Comparison of ENCODE assay signal across 24 cellular contexts in the genomic region with DNA sequence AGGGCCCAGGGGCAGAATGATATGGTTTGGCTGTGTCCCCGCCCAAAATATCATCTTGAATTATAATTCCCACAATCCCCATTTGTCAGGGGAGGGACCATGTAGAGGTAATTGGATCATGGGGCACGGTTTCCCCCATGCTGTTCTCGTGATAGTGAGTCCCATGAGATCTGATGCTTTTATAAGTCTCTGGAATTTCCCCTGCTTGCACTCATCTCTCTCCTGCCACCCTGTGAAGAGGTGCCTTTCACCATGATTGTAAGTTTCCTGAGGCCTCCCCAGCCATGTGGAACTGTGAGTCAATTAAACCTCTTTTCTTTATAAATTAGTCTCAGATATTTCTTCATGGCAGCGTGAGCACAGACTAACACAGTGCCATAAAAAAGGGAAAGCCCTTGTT. TPM values are rescaled to one million over a fixed set of nuclear protein-coding genes. Genes with fewer than 3 reads are reported as not detected.
A peak's percentile ranks its signal among the peaks of the same experiment; 100 is the strongest.
DNase-seq lines count a peak whose midpoint lies in the region; ATAC-seq, FAIRE-seq and TF ChIP-seq lines count a peak whose summit lies in the region.
"Had no signal": no experiment of that assay in that cellular context is flagged by ENCODE, and none has a peak within 500 bp of the region (broad histone marks: within the 10 kb centered on the region; RNA-seq: fewer than 3 reads in every experiment).

No MANE protein-coding gene starts in this region.

- no peak for DNase-seq in GM12891 (ENCODE audit: insufficient read length, low spot score)
- no peak for DNase-seq in endodermal cell
- no peak for DNase-seq in NCI-H1694 treated with DMSO at 0.1 percent for 48 hours (lab: John Stamatoyannopoulos, UW)
- DNase-seq in mammary epithelial cell, result no peak
- no peak for DNase-seq in AG20443 (ENCODE audit: low spot score)
- DNase-seq: BE2C, Calu3, DND-41, GM23248, H9, Kasumi-1, NCI-H1092 treated with DMSO at 0.1 percent for 48 hours, NCI-H1436, NCI-H187 treated with DMSO at 0.1 percent for 48 hours, NCI-H2171 treated with DMSO at 0.1 percent for 48 hours, NCI-H345, NCI-H524, NCI-H774, PC-9, SJCRH30, T-cell had no signal

- peaks cover 7% of the 10 kb centered on the region; the same call in 1 of the 2 replicates for H3F3A ChIP-seq in OCI-LY1 (ENCODE audit: insufficient read depth, low read length)

- H3K9me2 ChIP-seq in OCI-LY1 (ENCODE audit: low read depth, low read length), result no peaks in the 10 kb centered on the region

- peak overlapping the region; percentile 74; the same call in 1 of the 2 replicates for H3K4me2 ChIP-seq in OCI-LY1 (ENCODE audit: low read length)
- no peak overlapping the region for H3K4me2 ChIP-seq in mammary epithelial cell (ENCODE audit: insufficient read depth, low read depth, low read length)
- H3K4me2 ChIP-seq: PC-9 had no signal

- TF ChIP-seq CTCF in OCI-LY1 (IDR thresholded peaks at IDR 0.05; ENCODE audit: low read length) (no peak), endodermal cell (conservative IDR thresholded peaks at IDR 0.05) (no peak), mammary epithelial cell (conservative IDR thresholded peaks at IDR 0.05 in 1 of 2, IDR thresholded peaks at IDR 0.05 in 1 of 2; ENCODE audit: extremely low read depth in 1 of 2, insufficient read depth in 1 of 2, low read depth in 1 of 2, low read length in 2 of 2) (no peak)

- H3K27me3 ChIP-seq in OCI-LY1 (ENCODE audit: insufficient read depth, low read length) (no peaks in the 10 kb centered on the region), endodermal cell (ENCODE audit: control insufficient read depth, insufficient read depth, low read length, poor library complexity, severe bottlenecking) (no peaks in the 10 kb centered on the region), mammary epithelial cell (ENCODE audit: insufficient read depth, low read length) (no peaks in the 10 kb centered on the region)
- H3K27me3 ChIP-seq: BE2C, SJCRH30 had no signal

- H3K4me1 ChIP-seq in OCI-LY1 (ENCODE audit: insufficient read depth, low read length, severe bottlenecking) (peaks cover 77% of the 10 kb centered on the region), endodermal cell (ENCODE audit: control insufficient read depth, insufficient read depth, low read length) (no peaks in the 10 kb centered on the region), mammary epithelial cell (ENCODE audit: insufficient read depth, low read length) (no peaks in the 10 kb centered on the region)
- H3K4me1 ChIP-seq: BE2C, SJCRH30 had no signal

- H3K4me1 Mint-ChIP-seq in endodermal cell, result no peaks in the 10 kb centered on the region

- H3K9ac ChIP-seq in OCI-LY1 (ENCODE audit: low read length) (peak overlapping the region; percentile 75; the same call in 1 of the 2 replicates), endodermal cell (ENCODE audit: extremely low read depth, low read length, poor library complexity, severe bottlenecking) (no peak overlapping the region), mammary epithelial cell (ENCODE audit: insufficient read depth, low read length) (no peak overlapping the region)
- H3K9ac ChIP-seq: GM23248 had no signal

- H3K27me3 Mint-ChIP-seq in endodermal cell (ENCODE audit: insufficient read depth), result no peaks in the 10 kb centered on the region
- H3K27me3 Mint-ChIP-seq: T-cell had no signal

- no peak for TF ChIP-seq POLR2A in GM12891 (IDR thresholded peaks at IDR 0.05; ENCODE audit: low read depth, low read length)

- no peak overlapping the region for H3K4me3 Mint-ChIP-seq in endodermal cell
- H3K4me3 Mint-ChIP-seq: H9, T-cell had no signal

- CTCF ChIA-PET in mammary epithelial cell (lab: Charles Lee; ENCODE audit: low non-redundant PET), result no interaction called here

- no peak overlapping the region for H3K27ac Mint-ChIP-seq in endodermal cell
- H3K27ac Mint-ChIP-seq: T-cell had no signal

- in situ Hi-C loops in mammary epithelial cell (cut with MboI; ENCODE audit: low sequenced_read_pairs in 2 of 2), result no loop called here

- 93 to 94% methylated on average over 3 to 4 of the region's 4 CpGs for WGBS in endodermal cell (ENCODE audit: insufficient coverage in 1 of 2, insufficient read length in 1 of 2), 2 experiments
- WGBS in mammary epithelial cell (ENCODE audit: low coverage, missing lambda C conversion rate), result 91% methylated on average over 4 of the region's 4 CpGs

- H3K9me3 ChIP-seq in OCI-LY1 (ENCODE audit: low read length), result peaks cover 18% of the 10 kb centered on the region
- H3K9me3 ChIP-seq in endodermal cell (ENCODE audit: control insufficient read depth, low read length), result peaks cover 42% of the 10 kb centered on the region
- H3K9me3 ChIP-seq in mammary epithelial cell (replicated peaks; ENCODE audit: insufficient read depth, low read length), result no peaks in the 10 kb centered on the region
- H3K9me3 ChIP-seq: BE2C had no signal

- H3K4me3 ChIP-seq in OCI-LY1 (ENCODE audit: low read depth, low read length, poor library complexity, severe bottlenecking), result peak overlapping the region; percentile 1
- H3K4me3 ChIP-seq in endodermal cell (ENCODE audit: low read length), result peak overlapping the region; percentile 18
- H3K4me3 ChIP-seq in mammary epithelial cell (replicated peaks in 1 of 3; ENCODE audit: insufficient read depth in 1 of 3, low read depth in 2 of 3, low read length in 3 of 3), result no peak overlapping the region
- H3K4me3 ChIP-seq: GM23248, PC-9, SJCRH30 had no signal

- H4K20me1 ChIP-seq in OCI-LY1 (ENCODE audit: insufficient read depth, low read length), result no peaks in the 10 kb centered on the region
- H4K20me1 ChIP-seq in mammary epithelial cell (ENCODE audit: insufficient read depth, low read length), result no peaks in the 10 kb centered on the region

- no TSS peak for BruUV-seq in mammary epithelial cell (replicated peaks; lab: Mats Ljungman, UMichigan)

- ATAC-seq in SK-N-SH treated with all-trans-retinoic acid at 6 μM for 48 hours, result no peak
- ATAC-seq: Right ventricle myocardium inferior, T-cell had no signal

- intact Hi-C loops in mammary epithelial cell (cut with micrococcal nuclease), result no loop called here

- H3K36me3 Mint-ChIP-seq in endodermal cell (ENCODE audit: low read depth), result peaks cover 75% of the 10 kb centered on the region

- peak overlapping the region; percentile 100 for H3K27ac ChIP-seq in OCI-LY1 (ENCODE audit: low read depth, low read length, poor library complexity, severe bottlenecking)
- no peak overlapping the region for H3K27ac ChIP-seq in endodermal cell (ENCODE audit: low read depth, low read length)
- no peak overlapping the region for H3K27ac ChIP-seq in mammary epithelial cell (ENCODE audit: insufficient read depth, low read depth, low read length)
- H3K27ac ChIP-seq: GM23248, PC-9, SJCRH30 had no signal

- FAIRE-seq in GM12891 (lab: Jason Lieb, UNC), result no peak

- peaks cover 33% of the 10 kb centered on the region for H3K9me3 Mint-ChIP-seq in endodermal cell

- H3K36me3 ChIP-seq in OCI-LY1 (ENCODE audit: insufficient read depth, low read length) (peaks cover 54% of the 10 kb centered on the region), endodermal cell (ENCODE audit: control insufficient read depth, insufficient read depth, low read length) (peaks cover 47% of the 10 kb centered on the region), mammary epithelial cell (ENCODE audit: insufficient read depth, low read length) (no peaks in the 10 kb centered on the region)

- H2AFZ ChIP-seq in OCI-LY1 (ENCODE audit: low read length), result no peak overlapping the region
- no peak overlapping the region for H2AFZ ChIP-seq in mammary epithelial cell (ENCODE audit: low read depth, low read length)
- H2AFZ ChIP-seq: GM23248, PC-9 had no signal

- dilution Hi-C loops in mammary epithelial cell (cut with HindIII; ENCODE audit: low sequenced_read_pairs), result no loop called here

- H3K79me2 ChIP-seq in OCI-LY1 (ENCODE audit: insufficient read depth, low read length), result peaks cover 21% of the 10 kb centered on the region
- no peaks in the 10 kb centered on the region for H3K79me2 ChIP-seq in mammary epithelial cell (ENCODE audit: insufficient read depth, low read length)

TF ChIP-seq in GM12891, 5 proteins besides CTCF, POLR2A, EP300 and RAD21:
- TF ChIP-seq PAX5 (IDR thresholded peaks at IDR 0.05; ENCODE audit: insufficient read depth, low read length, severe bottlenecking), result peak; percentile 15
- no peak for TF ChIP-seq TAF1 (IDR thresholded peaks at IDR 0.05; ENCODE audit: low read depth, low read length)

TF ChIP-seq in SK-N-SH treated with all-trans-retinoic acid at 6 μM for 48 hours, 23 proteins besides CTCF, POLR2A, EP300 and RAD21 (continues in another document):
- TF ChIP-seq, protein P1, sequence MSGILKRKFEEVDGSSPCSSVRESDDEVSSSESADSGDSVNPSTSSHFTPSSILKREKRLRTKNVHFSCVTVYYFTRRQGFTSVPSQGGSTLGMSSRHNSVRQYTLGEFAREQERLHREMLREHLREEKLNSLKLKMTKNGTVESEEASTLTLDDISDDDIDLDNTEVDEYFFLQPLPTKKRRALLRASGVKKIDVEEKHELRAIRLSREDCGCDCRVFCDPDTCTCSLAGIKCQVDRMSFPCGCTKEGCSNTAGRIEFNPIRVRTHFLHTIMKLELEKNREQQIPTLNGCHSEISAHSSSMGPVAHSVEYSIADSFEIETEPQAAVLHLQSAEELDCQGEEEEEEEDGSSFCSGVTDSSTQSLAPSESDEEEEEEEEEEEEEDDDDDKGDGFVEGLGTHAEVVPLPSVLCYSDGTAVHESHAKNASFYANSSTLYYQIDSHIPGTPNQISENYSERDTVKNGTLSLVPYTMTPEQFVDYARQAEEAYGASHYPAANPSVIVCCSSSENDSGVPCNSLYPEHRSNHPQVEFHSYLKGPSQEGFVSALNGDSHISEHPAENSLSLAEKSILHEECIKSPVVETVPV (CRISPR knock-in tag; IDR thresholded peaks at IDR 0.05), result no peak
- TF ChIP-seq RARB (CRISPR knock-in tag; IDR thresholded peaks at IDR 0.05) (no peak), ZFP3 (CRISPR knock-in tag; IDR thresholded peaks at IDR 0.05) (no peak), ARNTL (CRISPR knock-in tag; IDR thresholded peaks at IDR 0.05; ENCODE audit: borderline replicate concordance, low read depth) (no peak), ZNF70 (CRISPR knock-in tag; IDR thresholded peaks at IDR 0.05) (no peak)

RNA-seq across cellular contexts. Expression of a gene that starts 11.2 kb away (rescaled TPM):
- polyA plus RNA-seq in GM12891 (2012; ENCODE audit: low read depth, missing spikeins), result 16.6 TPM
- total RNA-seq in endodermal cell (10 to 100 TPM; 19.5 to 26.6 TPM), mammary epithelial cell (10 to 100 TPM in 1 of 2 donors, 1 to 10 TPM in 1; 3.7 to 11.8 TPM)
- 22.5 TPM for polyA plus RNA-seq in endodermal cell (2013, experiment 1 of 2)
- 21.2 TPM for polyA plus RNA-seq in endodermal cell (2013, experiment 2 of 2)
- 3.9 TPM for polyA plus RNA-seq in mammary epithelial cell
- 12.2 TPM for polyA minus RNA-seq in mammary epithelial cell

RNA-seq across cellular contexts. Expression of a gene that starts 27.5 kb away (rescaled TPM):
- 242 TPM for polyA plus RNA-seq in GM12891 (2012; ENCODE audit: low read depth, missing spikeins)
- total RNA-seq in endodermal cell (100 to 1,000 TPM; 110 to 115 TPM), mammary epithelial cell (100 to 1,000 TPM in 1 of 2 donors, 10 to 100 TPM in 1; 69.7 to 135 TPM)
- polyA plus RNA-seq in endodermal cell (2013, experiment 1 of 2), result 162 TPM
- 152 TPM for polyA plus RNA-seq in endodermal cell (2013, experiment 2 of 2)
- 170 TPM for polyA plus RNA-seq in mammary epithelial cell
- polyA minus RNA-seq in mammary epithelial cell, result 36.0 TPM

Comparison
In these comparisons a context has a peak if more than half of its experiments do, and no peak if none do; other contexts are left out.
1. H3K4me3 ChIP-seq: peak in OCI-LY1 (single experiment) and endodermal cell (single experiment); none in mammary epithelial cell (0 of 3).